ENCODE assay signal across 15 cellular contexts in the genomic region with DNA sequence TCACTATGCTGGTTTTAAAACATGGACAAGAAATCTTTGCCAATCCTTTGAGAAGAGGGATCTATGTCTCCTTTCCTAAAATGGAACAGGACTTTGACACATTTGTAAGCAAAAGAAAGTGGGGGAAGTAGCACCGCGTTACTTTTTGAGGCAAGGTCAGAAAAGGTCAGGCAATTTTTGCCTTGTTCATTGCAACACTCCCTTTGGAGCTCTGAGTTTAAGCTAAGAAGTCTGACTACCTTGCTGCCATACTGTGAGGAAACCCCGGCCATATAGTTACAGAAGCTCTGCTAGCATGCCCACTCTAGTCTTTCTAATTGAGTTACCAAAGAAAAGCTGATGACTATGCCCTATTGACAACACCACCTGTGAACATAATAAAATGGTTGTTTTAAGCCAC. TPM values are rescaled to one million over a fixed set of nuclear protein-coding genes. Genes with fewer than 3 reads are reported as not detected.
DNase-seq lines count a peak whose midpoint lies in the region; ATAC-seq, FAIRE-seq and TF ChIP-seq lines count a peak whose summit lies in the region.
"Had no signal": no experiment of that assay in that cellular context is flagged by ENCODE, and none has a peak within 500 bp of the region (broad histone marks: within the 10 kb centered on the region; RNA-seq: fewer than 3 reads in every experiment).

No MANE protein-coding gene starts in this region.

- 86 to 98% (median 88%) methylated on average over 3 of the region's 3 CpGs for WGBS in small intestine, 3 donors

- peaks cover 17% of the 10 kb centered on the region in 2 donors for H3K4me1 ChIP-seq in naive thymus-derived CD4-positive, alpha-beta T cell (ENCODE audit: control insufficient read depth in 2 of 2, insufficient read depth in 2 of 2, low read length in 2 of 2)
- H3K4me1 ChIP-seq in vagina = peaks cover 35% of the 10 kb centered on the region
- peaks cover 0 to 10% of the 10 kb centered on the region in 2 donors for H3K4me1 ChIP-seq in small intestine (ENCODE audit: control insufficient read depth in 2 of 2, insufficient read depth in 1 of 2, low read depth in 1 of 2, low read length in 1 of 2)

- TF ChIP-seq CTCF in natural killer cell (IDR thresholded peaks at IDR 0.05) (no peak), WTC11 (IDR thresholded peaks at IDR 0.05) (no peak), vagina (IDR thresholded peaks at IDR 0.05) (no peak)

- H3K9me3 Mint-ChIP-seq in natural killer cell (peaks cover 2 to 5% of the 10 kb centered on the region in 2 donors), WTC11 (peaks cover 18% of the 10 kb centered on the region)
- H3K9me3 Mint-ChIP-seq in natural killer cell treated with Interleukin-12 subunit alpha and Interleukin-12 subunit beta and Interleukin-15 and Interleukin-18, amount 100 ng/mL, for 72 hours = peaks cover 5% of the 10 kb centered on the region
- peaks cover 4 to 27% (median 14%) of the 10 kb centered on the region in 11 donors for H3K9me3 Mint-ChIP-seq in naive thymus-derived CD4-positive, alpha-beta T cell

- peak overlapping the region; percentile 88 for H3K27ac ChIP-seq in naive thymus-derived CD4-positive, alpha-beta T cell (ENCODE audit: low read depth, low read length)
- peak overlapping the region; percentile 85 for H3K27ac ChIP-seq in vagina
- no peak overlapping the region for H3K27ac ChIP-seq in small intestine (ENCODE audit: low read depth in 1 of 2, low read length in 1 of 2)

- POLR2A ChIA-PET in WTC11 (lab: Charles Lee) = no interaction called here
- POLR2A ChIA-PET in naive thymus-derived CD4-positive, alpha-beta T cell (lab: Charles Lee) = interaction anchor here (2.6 kb wide), 1 partner anchor 736 kb away, joined by 14 read pairs; the partner anchor contains the start of gene GABPB1

- H3K27me3 ChIP-seq in naive thymus-derived CD4-positive, alpha-beta T cell (ENCODE audit: control insufficient read depth in 2 of 2, insufficient read depth in 2 of 2, low read length in 2 of 2) = no peaks in the 10 kb centered on the region
- H3K27me3 ChIP-seq in vagina (no peaks in the 10 kb centered on the region), small intestine (ENCODE audit: control insufficient read depth in 2 of 2, insufficient read depth in 2 of 2, low read length in 2 of 2) (no peaks in the 10 kb centered on the region)

- no peak overlapping the region for H3K4me3 Mint-ChIP-seq in natural killer cell
- H3K4me3 Mint-ChIP-seq in natural killer cell treated with Interleukin-12 subunit alpha and Interleukin-12 subunit beta and Interleukin-15 and Interleukin-18, amount 100 ng/mL, for 72 hours = no peak overlapping the region
- peak overlapping the region; percentile 97 for H3K4me3 Mint-ChIP-seq in WTC11
- H3K4me3 Mint-ChIP-seq in naive thymus-derived CD4-positive, alpha-beta T cell = peak overlapping the region in 7 of 10 donors; percentile 12 to 99 (median 44)

- H3K36me3 Mint-ChIP-seq in natural killer cell = peaks cover 8% of the 10 kb centered on the region
- H3K36me3 Mint-ChIP-seq in natural killer cell treated with Interleukin-12 subunit alpha and Interleukin-12 subunit beta and Interleukin-15 and Interleukin-18, amount 100 ng/mL, for 72 hours = peaks cover 14% of the 10 kb centered on the region
- peaks cover 22% of the 10 kb centered on the region for H3K36me3 Mint-ChIP-seq in WTC11
- H3K36me3 Mint-ChIP-seq in naive thymus-derived CD4-positive, alpha-beta T cell = peaks cover 12 to 31% (median 27%) of the 10 kb centered on the region in 5 donors

- FAIRE-seq in small intestine (lab: Jason Lieb, UNC) = no peak

- H3K27ac Mint-ChIP-seq in natural killer cell (peak overlapping the region; percentile 53 to 97), WTC11 (no peak overlapping the region)
- H3K27ac Mint-ChIP-seq in natural killer cell treated with Interleukin-12 subunit alpha and Interleukin-12 subunit beta and Interleukin-15 and Interleukin-18, amount 100 ng/mL, for 72 hours = no peak overlapping the region
- peak overlapping the region in 8 of 9 donors; percentile 25 to 99 (median 34) for H3K27ac Mint-ChIP-seq in naive thymus-derived CD4-positive, alpha-beta T cell

- H3K36me3 ChIP-seq in naive thymus-derived CD4-positive, alpha-beta T cell (ENCODE audit: control insufficient read depth in 2 of 3, insufficient read depth in 3 of 3, low read length in 3 of 3) = peaks cover 0 to 7% (median 0%) of the 10 kb centered on the region in 3 experiments
- H3K36me3 ChIP-seq in vagina = no peaks in the 10 kb centered on the region
- no peaks in the 10 kb centered on the region for H3K36me3 ChIP-seq in small intestine (ENCODE audit: control insufficient read depth in 2 of 2, insufficient read depth in 2 of 2, low read length in 2 of 2)

- no peak for ATAC-seq in natural killer cell
- ATAC-seq in natural killer cell treated with Interleukin-12 subunit alpha and Interleukin-12 subunit beta and Interleukin-15 and Interleukin-18, amount 100 ng/mL, for 72 hours = no peak
- ATAC-seq in WTC11 = no peak
- ATAC-seq in naive thymus-derived CD4-positive, alpha-beta T cell = no peak
- no peak for ATAC-seq in GM21576 (IDR thresholded peaks at IDR 0.05; ENCODE audit: unreplicated experiment)
- no peak for ATAC-seq in HG02763 (IDR thresholded peaks at IDR 0.05; ENCODE audit: unreplicated experiment)
- ATAC-seq: activated CD4-positive, CD25-positive, alpha-beta regulatory T cell treated with anti-CD3 and anti-CD28 coated beads, Interleukin-2, amount 50 U/mL, for 24 hours had no signal

- no peak for DNase-seq in natural killer cell
- DNase-seq in natural killer cell treated with Interleukin-12 subunit alpha and Interleukin-12 subunit beta and Interleukin-15 and Interleukin-18, amount 100 ng/mL, for 72 hours (ENCODE audit: low spot score) = no peak
- no peak for DNase-seq in WTC11 (ENCODE audit: low spot score)
- no peak for DNase-seq in naive thymus-derived CD4-positive, alpha-beta T cell
- DNase-seq in vagina (ENCODE audit: extremely low spot score in 2 of 2) = no peak
- no peak for DNase-seq in small intestine
- DNase-seq: activated T-cell treated with anti-CD3 and anti-CD28 coated beads, Interleukin-2, amount 50 U/mL, for 48 hours; DMS79; effector memory CD4-positive, alpha-beta T cell; NCI-H1417; NCI-H524 treated with DMSO at 0.1 percent for 48 hours; SHP77 treated with DMSO at 0.1 percent for 48 hours had no signal

- peaks cover 0 to 4% (median 4%) of the 10 kb centered on the region in 3 experiments for H3K9me3 ChIP-seq in naive thymus-derived CD4-positive, alpha-beta T cell (ENCODE audit: control insufficient read depth in 2 of 3, low read length in 3 of 3)
- H3K9me3 ChIP-seq in vagina (no peaks in the 10 kb centered on the region), small intestine (ENCODE audit: control insufficient read depth, low read depth) (peaks cover 1% of the 10 kb centered on the region)

- H3K27me3 Mint-ChIP-seq in natural killer cell (ENCODE audit: low read depth in 2 of 2) (no peaks in the 10 kb centered on the region), WTC11 (ENCODE audit: low read depth) (no peaks in the 10 kb centered on the region)
- H3K27me3 Mint-ChIP-seq in natural killer cell treated with Interleukin-12 subunit alpha and Interleukin-12 subunit beta and Interleukin-15 and Interleukin-18, amount 100 ng/mL, for 72 hours = no peaks in the 10 kb centered on the region
- no peaks in the 10 kb centered on the region for H3K27me3 Mint-ChIP-seq in naive thymus-derived CD4-positive, alpha-beta T cell

- no peak for TF ChIP-seq POLR2A in vagina (IDR thresholded peaks at IDR 0.05)

- CTCF ChIA-PET in WTC11 (lab: Charles Lee) = no interaction called here
- CTCF ChIA-PET in naive thymus-derived CD4-positive, alpha-beta T cell (lab: Charles Lee) = no interaction called here

- intact Hi-C loops in natural killer cell (cut with micrococcal nuclease) (no loop called here), vagina (cut with DNase I) (no loop called here)
- intact Hi-C loops in naive thymus-derived CD4-positive, alpha-beta T cell (cut with micrococcal nuclease) = no loop called here

- H3K4me1 Mint-ChIP-seq in natural killer cell = peaks cover 33 to 37% of the 10 kb centered on the region in 2 donors
- H3K4me1 Mint-ChIP-seq in natural killer cell treated with Interleukin-12 subunit alpha and Interleukin-12 subunit beta and Interleukin-15 and Interleukin-18, amount 100 ng/mL, for 72 hours (ENCODE audit: low read depth in 2 of 2) = peaks cover 23 to 31% of the 10 kb centered on the region in 2 donors
- H3K4me1 Mint-ChIP-seq in WTC11 = peaks cover 27% of the 10 kb centered on the region
- peaks cover 19 to 63% (median 46%) of the 10 kb centered on the region in 7 donors for H3K4me1 Mint-ChIP-seq in naive thymus-derived CD4-positive, alpha-beta T cell

- peak overlapping the region; percentile 78 for H3K4me3 ChIP-seq in naive thymus-derived CD4-positive, alpha-beta T cell (ENCODE audit: low read length)
- H3K4me3 ChIP-seq in vagina (no peak overlapping the region), small intestine (ENCODE audit: low read depth in 1 of 2, low read length in 2 of 2) (no peak overlapping the region)

TF ChIP-seq in WTC11, 78 proteins besides CTCF, POLR2A, EP300 and RAD21 (continues in another document):
- no peak for TF ChIP-seq ZNF671 (CRISPR knock-in tag; IDR thresholded peaks at IDR 0.05)
- TF ChIP-seq, protein P1, sequence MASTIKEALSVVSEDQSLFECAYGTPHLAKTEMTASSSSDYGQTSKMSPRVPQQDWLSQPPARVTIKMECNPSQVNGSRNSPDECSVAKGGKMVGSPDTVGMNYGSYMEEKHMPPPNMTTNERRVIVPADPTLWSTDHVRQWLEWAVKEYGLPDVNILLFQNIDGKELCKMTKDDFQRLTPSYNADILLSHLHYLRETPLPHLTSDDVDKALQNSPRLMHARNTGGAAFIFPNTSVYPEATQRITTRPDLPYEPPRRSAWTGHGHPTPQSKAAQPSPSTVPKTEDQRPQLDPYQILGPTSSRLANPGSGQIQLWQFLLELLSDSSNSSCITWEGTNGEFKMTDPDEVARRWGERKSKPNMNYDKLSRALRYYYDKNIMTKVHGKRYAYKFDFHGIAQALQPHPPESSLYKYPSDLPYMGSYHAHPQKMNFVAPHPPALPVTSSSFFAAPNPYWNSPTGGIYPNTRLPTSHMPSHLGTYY (CRISPR knock-in tag; IDR thresholded peaks at IDR 0.05) = no peak

RNA-seq across cellular contexts. Expression of gene FAM227B, which starts 1.4 kb away (rescaled TPM):
- total RNA-seq in natural killer cell (1 to 10 TPM; 3.8 to 5.0 (median 4.9) TPM), WTC11 (2021) (4.9 to 6.8 TPM (median 5.0 TPM) in 3 replicates), vagina (2.9 TPM)
- total RNA-seq in natural killer cell treated with Interleukin-12 subunit alpha and Interleukin-12 subunit beta and Interleukin-15 and Interleukin-18, amount 100 ng/mL, for 72 hours = 1 to 10 TPM; 1.5 to 2.6 TPM
- total RNA-seq in naive thymus-derived CD4-positive, alpha-beta T cell = 10 to 100 TPM in 2 of 5 experiments, 1 to 10 TPM in 3; 3.7 to 16.5 (median 8.2) TPM
- polyA plus RNA-seq in naive thymus-derived CD4-positive, alpha-beta T cell = 10 to 100 TPM; 14.8 to 25.1 TPM
- 1 to 10 TPM; 1.6 to 4.3 (median 2.0) TPM for polyA plus RNA-seq in small intestine

RNA-seq across cellular contexts. Expression of gene DTWD1, which starts 1.6 kb away (rescaled TPM):
- total RNA-seq in natural killer cell (10 to 100 TPM in 2 of 3 donors, 1 to 10 TPM in 1; 10.0 to 14.1 (median 12.3) TPM), WTC11 (2021) (28.9 to 32.5 TPM (median 30.8 TPM) in 3 replicates), vagina (13.3 TPM)
- 10 to 100 TPM; 11.4 to 12.1 TPM for total RNA-seq in natural killer cell treated with Interleukin-12 subunit alpha and Interleukin-12 subunit beta and Interleukin-15 and Interleukin-18, amount 100 ng/mL, for 72 hours
- total RNA-seq in naive thymus-derived CD4-positive, alpha-beta T cell = 10 to 100 TPM; 14.3 to 31.0 (median 20.1) TPM
- polyA plus RNA-seq in naive thymus-derived CD4-positive, alpha-beta T cell = 10 to 100 TPM; 21.6 to 25.0 TPM
- polyA plus RNA-seq in small intestine = 10 to 100 TPM in 1 of 3 donors, 1 to 10 TPM in 2; 5.8 to 14.1 (median 7.8) TPM

Comparison
In these comparisons a context has a peak if more than half of its experiments do, and no peak if none do; other contexts are left out.
1. H3K27ac Mint-ChIP-seq: peak in natural killer cell (2 of 2) and naive thymus-derived CD4-positive, alpha-beta T cell (8 of 9); none in natural killer cell treated with Interleukin-12 subunit alpha and Interleukin-12 subunit beta and Interleukin-15 and Interleukin-18, amount 100 ng/mL, for 72 hours (0 of 2) and WTC11 (single experiment).
2. H3K4me3 Mint-ChIP-seq: peak in WTC11 (single experiment) and naive thymus-derived CD4-positive, alpha-beta T cell (7 of 10); none in natural killer cell (single experiment) and natural killer cell treated with Interleukin-12 subunit alpha and Interleukin-12 subunit beta and Interleukin-15 and Interleukin-18, amount 100 ng/mL, for 72 hours (single experiment).
3. H3K27ac ChIP-seq: peak in naive thymus-derived CD4-positive, alpha-beta T cell (single experiment) and vagina (single experiment); none in small intestine (0 of 2).